In the genomic region with DNA sequence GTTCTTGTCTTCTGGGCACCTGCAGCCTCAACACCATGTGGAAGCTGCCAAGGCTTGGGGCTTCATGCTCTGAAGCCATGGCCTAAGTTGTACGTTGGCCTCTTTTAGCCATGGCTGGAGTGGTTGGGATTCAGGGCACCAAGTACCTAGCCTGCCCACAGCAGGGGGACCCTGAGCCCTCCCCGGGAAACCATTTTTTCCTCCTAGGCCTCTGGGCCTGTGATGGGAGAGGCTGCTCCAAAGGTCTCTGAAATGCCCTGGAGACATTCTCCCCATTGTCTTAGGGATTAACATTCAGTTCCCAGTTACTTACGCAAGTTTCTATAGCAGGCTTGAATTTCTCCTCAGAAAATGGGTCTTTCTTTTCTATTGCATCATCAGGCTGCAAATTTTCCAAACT, we compare ENCODE assay signal across 34 cellular contexts.
"Had no signal": no experiment of that assay in that cellular context is flagged by ENCODE, and none has a peak within 500 bp of the region (broad histone marks: within the 10 kb centered on the region; RNA-seq: fewer than 3 reads in every experiment).

No MANE protein-coding gene starts in this region.

- H3K27me3 ChIP-seq: MG63 had no signal

- H3K4me3 ChIP-seq: MG63 had no signal

- DNase-seq: Karpas-422, Kasumi-1, MG63, MM.1S, MV-4-11, NCI-H1048, NCI-H1092, NCI-H1092 treated with DMSO at 0.1 percent for 48 hours, NCI-H1105, NCI-H1105 treated with DMSO at 0.1 percent for 48 hours, NCI-H1417, NCI-H1417 treated with DMSO at 0.1 percent for 48 hours, NCI-H1436, NCI-H1436 treated with DMSO at 0.1 percent for 48 hours, NCI-H146, NCI-H1694, NCI-H187, NCI-H187 treated with DMSO at 0.1 percent for 48 hours, NCI-H1930, NCI-H2029, NCI-H2029 treated with DMSO at 0.1 percent for 48 hours, NCI-H2081, NCI-H2081 treated with DMSO at 0.1 percent for 48 hours, NCI-H2107, NCI-H2171, NCI-H2171 treated with DMSO at 0.1 percent for 48 hours, NCI-H2227 treated with DMSO at 0.1 percent for 48 hours, NCI-H226, NCI-H345, NCI-H446, NCI-H446 treated with DMSO at 0.1 percent for 48 hours, NCI-H510A, NCI-H510A treated with DMSO at 0.1 percent for 48 hours, NCI-H524 had no signal

- H3K9me3 ChIP-seq: MG63 had no signal

- H3K36me3 ChIP-seq: MG63 had no signal
